11 cellular contexts compared by ENCODE assay signal in the genomic region with DNA sequence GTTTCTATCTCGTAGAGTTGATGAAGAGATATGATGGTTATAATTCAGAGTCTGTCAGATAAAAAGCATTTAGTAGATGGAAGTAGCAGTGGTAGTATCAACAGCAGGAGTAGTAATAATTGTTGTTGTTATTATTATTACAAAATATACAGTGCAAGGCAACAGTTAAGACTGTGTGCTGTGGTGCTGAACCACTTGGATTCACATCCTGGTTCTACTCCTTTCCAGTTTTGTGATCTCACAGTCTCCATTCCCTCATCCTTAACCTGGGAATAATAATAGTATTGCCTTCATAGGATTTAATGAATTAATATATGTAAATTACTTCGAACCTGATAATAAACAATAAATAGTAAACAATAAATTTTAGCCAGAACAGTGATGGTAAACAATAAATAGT. TPM values are rescaled to one million over a fixed set of nuclear protein-coding genes. Genes with fewer than 3 reads are reported as not detected.
DNase-seq lines count a peak whose midpoint lies in the region; ATAC-seq and TF ChIP-seq lines count a peak whose summit lies in the region.
"Had no signal": no experiment of that assay in that cellular context is flagged by ENCODE, and none has a peak within 500 bp of the region (broad histone marks: within the 10 kb centered on the region; RNA-seq: fewer than 3 reads in every experiment).

No MANE protein-coding gene starts in this region.

- no TSS peak for BruUV-seq in mammary epithelial cell (replicated peaks; lab: Mats Ljungman, UMichigan)

- H3K27me3 ChIP-seq in HUES64 (ENCODE audit: insufficient read depth, low read length) (no peaks in the 10 kb centered on the region), mammary epithelial cell (ENCODE audit: insufficient read depth, low read length) (no peaks in the 10 kb centered on the region), right lobe of liver (no peaks in the 10 kb centered on the region), thyroid gland (no peaks in the 10 kb centered on the region)

- H4K20me1 ChIP-seq in mammary epithelial cell (ENCODE audit: insufficient read depth, low read length): no peaks in the 10 kb centered on the region

- ATAC-seq in right lobe of liver (no peak), GM18511 (IDR thresholded peaks at IDR 0.05; ENCODE audit: unreplicated experiment) (no peak)

- CTCF ChIA-PET in mammary epithelial cell (lab: Charles Lee; ENCODE audit: low non-redundant PET): no interaction called here

- TF ChIP-seq CTCF in mammary epithelial cell (conservative IDR thresholded peaks at IDR 0.05 in 1 of 2, IDR thresholded peaks at IDR 0.05 in 1 of 2; ENCODE audit: extremely low read depth in 1 of 2, insufficient read depth in 1 of 2, low read depth in 1 of 2, low read length in 2 of 2): no peak
- no peak for TF ChIP-seq CTCF in right lobe of liver (IDR thresholded peaks at IDR 0.05)
- TF ChIP-seq CTCF in thyroid gland (IDR thresholded peaks at IDR 0.05): no peak

- in situ Hi-C loops in mammary epithelial cell (cut with MboI; ENCODE audit: low sequenced_read_pairs in 2 of 2): loop anchor here in 1 of 2 donors (5.0 kb wide), 1 partner anchor 36 kb away; the partner anchor contains the start of gene TSC22D2

- DNase-seq in mammary epithelial cell: no peak
- DNase-seq in right lobe of liver: no peak
- no peak for DNase-seq in thyroid gland
- no peak for DNase-seq in NCI-H146 (lab: John Stamatoyannopoulos, UW)
- no peak for DNase-seq in OCI-M1 (lab: John Stamatoyannopoulos, UW)
- no peak for DNase-seq in T-helper 9 cell
- DNase-seq: activated CD8-positive, alpha-beta memory T cell treated with anti-CD3 and anti-CD28 coated beads for 24 hours; NCI-H1048 had no signal

- peaks cover 7% of the 10 kb centered on the region for H3K79me2 ChIP-seq in mammary epithelial cell (ENCODE audit: insufficient read depth, low read length)

- H3K9me3 ChIP-seq in HUES64 (ENCODE audit: insufficient read depth, low read depth, low read length) (no peaks in the 10 kb centered on the region), mammary epithelial cell (replicated peaks; ENCODE audit: insufficient read depth, low read length) (no peaks in the 10 kb centered on the region), right lobe of liver (no peaks in the 10 kb centered on the region), thyroid gland (no peaks in the 10 kb centered on the region)

- peak overlapping the region; percentile 45; the same call in 1 of the 2 replicates for H3K9ac ChIP-seq in HUES64 (ENCODE audit: low read depth, low read length)
- H3K9ac ChIP-seq in mammary epithelial cell (ENCODE audit: insufficient read depth, low read length): peak overlapping the region; percentile 88

- H3K4me3 ChIP-seq in HUES64 (ENCODE audit: low read length) (peak overlapping the region; percentile 39; the same call in 1 of the 2 replicates), mammary epithelial cell (replicated peaks in 1 of 3; ENCODE audit: insufficient read depth in 1 of 3, low read depth in 2 of 3, low read length in 3 of 3) (peak overlapping the region; percentile 35 to 57 (median 44)), right lobe of liver (no peak overlapping the region), thyroid gland (replicated peaks in 1 of 3) (no peak overlapping the region)
- H3K4me3 ChIP-seq: lung had no signal

- H3K36me3 ChIP-seq in HUES64 (ENCODE audit: insufficient read depth, low read length) (no peaks in the 10 kb centered on the region), mammary epithelial cell (ENCODE audit: insufficient read depth, low read length) (no peaks in the 10 kb centered on the region), right lobe of liver (no peaks in the 10 kb centered on the region), thyroid gland (no peaks in the 10 kb centered on the region)

- dilution Hi-C loops in mammary epithelial cell (cut with HindIII; ENCODE audit: low sequenced_read_pairs): no loop called here

- peak overlapping the region; percentile 81 for H3K4me2 ChIP-seq in mammary epithelial cell (ENCODE audit: insufficient read depth, low read depth, low read length)

- H3K27ac ChIP-seq in HUES64 (ENCODE audit: low read depth, low read length) (peak overlapping the region; percentile 42), mammary epithelial cell (ENCODE audit: insufficient read depth, low read depth, low read length) (peak overlapping the region; percentile 96), right lobe of liver (peak overlapping the region; percentile 77 to 88 (median 80)), thyroid gland (peak overlapping the region in 2 of 3 donors; percentile 64 to 74)

- 90% methylated on average over 1 of the region's 2 CpGs for WGBS in HUES64
- WGBS in mammary epithelial cell (ENCODE audit: low coverage, missing lambda C conversion rate): 33% methylated on average over 2 of the region's 2 CpGs
- WGBS in right lobe of liver (ENCODE audit: insufficient coverage, low coverage, low lambda C conversion rate, missing lambda C conversion rate): 74% methylated on average over 2 of the region's 2 CpGs
- WGBS in thyroid gland, 2 donors: 90 to 92% methylated on average over 2 of the region's 2 CpGs

- no peak for TF ChIP-seq POLR2A in right lobe of liver (IDR thresholded peaks at IDR 0.05)
- no peak for TF ChIP-seq POLR2A in thyroid gland (IDR thresholded peaks at IDR 0.05)

- intact Hi-C loops in mammary epithelial cell (cut with micrococcal nuclease): loop anchor here (1.0 to 2.0 kb wide), 6 partner anchors 26 to 133 kb away; partner anchors contain the start of gene TSC22D2
- intact Hi-C loops in right lobe of liver (cut with DNase I): no loop called here
- intact Hi-C loops in thyroid gland (cut with DNase I): no loop called here

- H3K4me1 ChIP-seq in HUES64 (ENCODE audit: insufficient read depth, low read length): peaks cover 33% of the 10 kb centered on the region
- peaks cover 23% of the 10 kb centered on the region for H3K4me1 ChIP-seq in mammary epithelial cell (ENCODE audit: insufficient read depth, low read length)
- H3K4me1 ChIP-seq in right lobe of liver: peaks cover 0 to 7% (median 2%) of the 10 kb centered on the region in 4 donors
- peaks cover 14 to 30% of the 10 kb centered on the region in 2 donors for H3K4me1 ChIP-seq in thyroid gland

- no peak overlapping the region for H2AFZ ChIP-seq in mammary epithelial cell (ENCODE audit: low read depth, low read length)

RNA-seq across cellular contexts. Expression of gene TSC22D2, which starts 37.1 kb away (rescaled TPM):
- polyA plus RNA-seq in HUES64 (2013, experiment 1 of 2): 18.3 TPM
- 17.1 TPM for polyA plus RNA-seq in HUES64 (2013, experiment 2 of 2)
- total RNA-seq in mammary epithelial cell: 10 to 100 TPM; 16.3 to 38.8 TPM
- polyA plus RNA-seq in mammary epithelial cell: 8.3 TPM
- 34.7 TPM for polyA minus RNA-seq in mammary epithelial cell
- 10 to 100 TPM; 10.3 to 30.4 (median 13.2) TPM for total RNA-seq in right lobe of liver
- 10 to 100 TPM; 14.4 to 35.1 (median 21.2) TPM for total RNA-seq in thyroid gland

Comparison
In these comparisons a context has a peak if more than half of its experiments do, and no peak if none do; other contexts are left out.
1. H3K27ac ChIP-seq: peak in every context shown above with its lines; median percentile 96 in mammary epithelial cell; 80 in right lobe of liver; 69 in thyroid gland; 42 in HUES64.
2. H3K4me3 ChIP-seq: peak in HUES64 (single experiment) and mammary epithelial cell (3 of 3); none in right lobe of liver (0 of 3) and thyroid gland (0 of 3).